In genomic region chr5:16918156-16918555, GRCh38 we compare ENCODE assay signal across 18 cellular contexts. TPM values are rescaled to one million over a fixed set of nuclear protein-coding genes. Genes with fewer than 3 reads are reported as not detected.
DNase-seq lines count a peak whose midpoint lies in the region; FAIRE-seq and TF ChIP-seq lines count a peak whose summit lies in the region.
"Had no signal": no experiment of that assay in that cellular context is flagged by ENCODE, and none has a peak within 500 bp of the region (broad histone marks: within the 10 kb centered on the region; RNA-seq: fewer than 3 reads in every experiment).

No MANE protein-coding gene starts in this region.

- FAIRE-seq in kidney (lab: Jason Lieb, UNC) = no peak
- FAIRE-seq in urothelium cell line (lab: Jason Lieb, UNC) = no peak

- H3K9me3 Mint-ChIP-seq in chondrocyte (ENCODE audit: low read depth) = no peaks in the 10 kb centered on the region
- no peaks in the 10 kb centered on the region for H3K9me3 Mint-ChIP-seq in endodermal cell
- H3K9me3 Mint-ChIP-seq: CD8-positive, alpha-beta T cell had no signal

- H3K9me3 ChIP-seq in HUES6 (ENCODE audit: control insufficient read depth, insufficient read depth, low read depth, low read length) (no peaks in the 10 kb centered on the region), ovary (no peaks in the 10 kb centered on the region), endodermal cell (ENCODE audit: control insufficient read depth, low read length) (no peaks in the 10 kb centered on the region), kidney (ENCODE audit: control insufficient read depth in 1 of 2, low read length in 2 of 2) (no peaks in the 10 kb centered on the region)
- H3K9me3 ChIP-seq: BLaER1, SK-N-SH had no signal

- H3K4me1 Mint-ChIP-seq in chondrocyte (ENCODE audit: low read depth) = peaks cover 64% of the 10 kb centered on the region
- peaks cover 31% of the 10 kb centered on the region for H3K4me1 Mint-ChIP-seq in endodermal cell

- H3K9ac ChIP-seq in HUES6 (ENCODE audit: low read length) (no peak overlapping the region), endodermal cell (ENCODE audit: extremely low read depth, low read length, poor library complexity, severe bottlenecking) (no peak overlapping the region), kidney (ENCODE audit: low read length in 2 of 2) (no peak overlapping the region)
- H3K9ac ChIP-seq: BLaER1, SK-N-SH had no signal

- H3K4me1 ChIP-seq in HUES6 (ENCODE audit: control insufficient read depth, insufficient read depth, low read length) (peaks cover 5% of the 10 kb centered on the region; the same call in 1 of the 2 replicates), ovary (ENCODE audit: insufficient read depth) (peaks cover 24% of the 10 kb centered on the region), endodermal cell (ENCODE audit: control insufficient read depth, insufficient read depth, low read length) (peaks cover 17% of the 10 kb centered on the region), kidney (ENCODE audit: control insufficient read depth in 1 of 2, insufficient read depth in 1 of 2, low read depth in 1 of 2, low read length in 2 of 2) (peaks cover 8 to 11% of the 10 kb centered on the region in 2 donors)
- H3K4me1 ChIP-seq: BLaER1 had no signal

- H3K36me3 Mint-ChIP-seq in chondrocyte (ENCODE audit: low read depth) (peaks cover 1% of the 10 kb centered on the region), endodermal cell (ENCODE audit: low read depth) (peaks cover 27% of the 10 kb centered on the region)
- H3K36me3 Mint-ChIP-seq: CD8-positive, alpha-beta T cell had no signal

- no peak for TF ChIP-seq POLR2A in ovary (IDR thresholded peaks at IDR 0.05)

- H3K27me3 Mint-ChIP-seq in chondrocyte (ENCODE audit: low read depth) = no peaks in the 10 kb centered on the region
- no peaks in the 10 kb centered on the region for H3K27me3 Mint-ChIP-seq in endodermal cell (ENCODE audit: insufficient read depth)

- TF ChIP-seq CTCF in chondrocyte (IDR thresholded peaks at IDR 0.05) = no peak
- TF ChIP-seq CTCF in ovary (IDR thresholded peaks at IDR 0.05) = no peak
- no peak for TF ChIP-seq CTCF in endodermal cell (conservative IDR thresholded peaks at IDR 0.05)
- TF ChIP-seq CTCF in kidney (IDR thresholded peaks at IDR 0.05; ENCODE audit: borderline replicate concordance, extremely low read depth, insufficient read depth) = no peak

- intact Hi-C loops in ovary (cut with DNase I) = no loop called here
- intact Hi-C loops in kidney (cut with DNase I) = no loop called here

- H3K27ac Mint-ChIP-seq in chondrocyte (ENCODE audit: unreplicated experiment) (peak overlapping the region; percentile 88), endodermal cell (no peak overlapping the region)
- H3K27ac Mint-ChIP-seq: CD8-positive, alpha-beta T cell had no signal

- H3K27ac ChIP-seq in HUES6 (ENCODE audit: low read depth, low read length) (peak overlapping the region; percentile 28; the same call in 1 of the 2 replicates), ovary (peak overlapping the region; percentile 16 to 77), endodermal cell (ENCODE audit: low read depth, low read length) (no peak overlapping the region), kidney (ENCODE audit: low read depth in 2 of 2, low read length in 2 of 2) (no peak overlapping the region)
- H3K27ac ChIP-seq: BLaER1 had no signal

- DNase-seq in AG08395 (ENCODE audit: low spot score) = peak; percentile 26
- no peak for DNase-seq in chondrocyte (ENCODE audit: low spot score)
- DNase-seq in ovary = peak in 2 of 5 donors; percentile 37 to 44
- no peak for DNase-seq in endodermal cell
- DNase-seq in kidney = no peak
- no peak for DNase-seq in urothelium cell line (ENCODE audit: low spot score)
- DNase-seq: CD8-positive, alpha-beta T cell; H7; KBM-7; NCI-H1048; NCI-H146; NCI-H2081 treated with DMSO at 0.1 percent for 48 hours; NCI-H510A; NCI-H774; Right ventricle myocardium superior; SK-N-SH had no signal

- no peak for TF ChIP-seq EP300 in ovary (IDR thresholded peaks at IDR 0.05)

- H3K4me3 ChIP-seq in HUES6 (ENCODE audit: low read depth, low read length) (no peak overlapping the region), ovary (no peak overlapping the region), endodermal cell (ENCODE audit: low read length) (no peak overlapping the region), kidney (ENCODE audit: low read length in 2 of 2) (no peak overlapping the region)
- H3K4me3 ChIP-seq: BLaER1 had no signal

- no peaks in the 10 kb centered on the region for H3K27me3 ChIP-seq in HUES6 (ENCODE audit: control insufficient read depth, insufficient read depth, low read length)
- H3K27me3 ChIP-seq in ovary = no peaks in the 10 kb centered on the region
- H3K27me3 ChIP-seq in endodermal cell (ENCODE audit: control insufficient read depth, insufficient read depth, low read length, poor library complexity, severe bottlenecking) = no peaks in the 10 kb centered on the region
- H3K27me3 ChIP-seq: BLaER1 had no signal

- 10 to 20% (median 11%) methylated on average over 4 of the region's 4 CpGs for WGBS in ovary, 3 donors
- 93 to 96% methylated on average over 2 to 4 of the region's 4 CpGs for WGBS in endodermal cell (ENCODE audit: insufficient coverage in 1 of 2, insufficient read length in 1 of 2), 2 experiments

- H3K4me3 Mint-ChIP-seq in chondrocyte (ENCODE audit: unreplicated experiment) (no peak overlapping the region), endodermal cell (no peak overlapping the region)
- H3K4me3 Mint-ChIP-seq: CD8-positive, alpha-beta T cell had no signal

- H3K36me3 ChIP-seq in HUES6 (ENCODE audit: control insufficient read depth, insufficient read depth, low read length) = no peaks in the 10 kb centered on the region
- no peaks in the 10 kb centered on the region for H3K36me3 ChIP-seq in ovary
- peaks cover 48% of the 10 kb centered on the region for H3K36me3 ChIP-seq in endodermal cell (ENCODE audit: control insufficient read depth, insufficient read depth, low read length)
- no peaks in the 10 kb centered on the region for H3K36me3 ChIP-seq in kidney (ENCODE audit: control insufficient read depth in 1 of 2, insufficient read depth in 2 of 2, low read length in 2 of 2)
- H3K36me3 ChIP-seq: BLaER1 had no signal

RNA-seq across cellular contexts. Expression of gene MYO10, which starts 17.9 kb away (rescaled TPM):
- 51.9 to 55.4 TPM (median 54.5 TPM) in 3 replicates for total RNA-seq in chondrocyte
- total RNA-seq in ovary = 10 to 100 TPM; 13.9 to 35.8 (median 16.3) TPM
- polyA plus RNA-seq in ovary = 10 to 100 TPM; 10.8 to 31.8 TPM
- 10 to 100 TPM; 40.0 to 89.2 TPM for total RNA-seq in endodermal cell
- 50.6 TPM for polyA plus RNA-seq in endodermal cell (2013, experiment 1 of 2)
- polyA plus RNA-seq in endodermal cell (2013, experiment 2 of 2) = 51.3 TPM
- total RNA-seq in kidney = 52.4 TPM
- polyA plus RNA-seq in kidney (ENCODE audit: insufficient read depth, low read depth, low replicate concordance) = 7.6 TPM
- total RNA-seq: CD8-positive, alpha-beta T cell had no signal

Comparison
In these comparisons a context has a peak if more than half of its experiments do, and no peak if none do; other contexts are left out.
1. H3K27ac ChIP-seq: peak in HUES6 (single experiment) and ovary (2 of 2); none in endodermal cell (single experiment) and kidney (0 of 2).